ENCODE assay signal across 9 cellular contexts in genomic region chr11:18540207-18541009, GRCh38. TPM values are rescaled to one million over a fixed set of nuclear protein-coding genes. Genes with fewer than 3 reads are reported as not detected.
DNase-seq lines count a peak whose midpoint lies in the region; ATAC-seq, FAIRE-seq and TF ChIP-seq lines count a peak whose summit lies in the region.
"Had no signal": no experiment of that assay in that cellular context is flagged by ENCODE, and none has a peak within 500 bp of the region (broad histone marks: within the 10 kb centered on the region; RNA-seq: fewer than 3 reads in every experiment).

No MANE protein-coding gene starts in this region.

- no peak for DNase-seq in D721Med (ENCODE audit: insufficient read length, low spot score)
- DNase-seq in H54 (ENCODE audit: insufficient read length, low spot score), result no peak
- DNase-seq in RPMI7951 (ENCODE audit: low read depth), result peak; percentile 21
- DNase-seq in fibroblast of pulmonary artery (ENCODE audit: low read depth), result peak; percentile 41
- DNase-seq in stimulated activated CD4-positive, alpha-beta T cell treated with anti-CD3 and anti-CD28 coated beads, Interleukin-15, amount 100 ng/mL, for 24 hours, result no peak
- DNase-seq in GM03348 (ENCODE audit: low spot score), result no peak
- DNase-seq: left cardiac atrium had no signal

- no peak overlapping the region for H3K4me3 ChIP-seq in fibroblast of pulmonary artery (replicated peaks; ENCODE audit: low read depth, low read length)

- FAIRE-seq in D721Med (lab: Jason Lieb, UNC), result peak; percentile 64
- peak; percentile 41 for FAIRE-seq in H54 (lab: Jason Lieb, UNC)

- TF ChIP-seq CTCF in D721Med (IDR thresholded peaks at IDR 0.05; ENCODE audit: insufficient read depth, missing control alignments) (peak; percentile 50), fibroblast of pulmonary artery (IDR thresholded peaks at IDR 0.05; ENCODE audit: low read length, missing control alignments) (peak; percentile 52)

- no peak for ATAC-seq in GM18511 (IDR thresholded peaks at IDR 0.05; ENCODE audit: unreplicated experiment)
- no peak for ATAC-seq in GM21381 (IDR thresholded peaks at IDR 0.05; ENCODE audit: unreplicated experiment)

- no peak for TF ChIP-seq POLR2A in H54 (IDR thresholded peaks at IDR 0.05; ENCODE audit: low read depth, low read length)

RNA-seq across cellular contexts. Expression of gene TSG101, which starts 13.7 kb away (rescaled TPM):
- 87.9 and 90.1 TPM in 2 replicates for total RNA-seq in RPMI7951 (2014; rRNA removed; shearing (Covaris generic))

RNA-seq across cellular contexts. Expression of gene UEVLD, which starts 48.1 kb away (rescaled TPM):
- 26.4 and 27.9 TPM in 2 replicates for total RNA-seq in RPMI7951 (2014; rRNA removed; shearing (Covaris generic))

RNA-seq across cellular contexts. Expression of gene MISFA, which starts 59.2 kb away (rescaled TPM):
- 0.60 TPM in 1 of 2 replicates, not detected in the other for total RNA-seq in RPMI7951 (2014; rRNA removed; shearing (Covaris generic))

Comparison
In these comparisons a context has a peak if more than half of its experiments do, and no peak if none do; other contexts are left out.
1. DNase-seq: peak in RPMI7951 (single experiment) and fibroblast of pulmonary artery (single experiment); none in D721Med (single experiment), H54 (single experiment), stimulated activated CD4-positive, alpha-beta T cell treated with anti-CD3 and anti-CD28 coated beads, Interleukin-15, amount 100 ng/mL, for 24 hours (single experiment) and GM03348 (single experiment).